In the genomic region with DNA sequence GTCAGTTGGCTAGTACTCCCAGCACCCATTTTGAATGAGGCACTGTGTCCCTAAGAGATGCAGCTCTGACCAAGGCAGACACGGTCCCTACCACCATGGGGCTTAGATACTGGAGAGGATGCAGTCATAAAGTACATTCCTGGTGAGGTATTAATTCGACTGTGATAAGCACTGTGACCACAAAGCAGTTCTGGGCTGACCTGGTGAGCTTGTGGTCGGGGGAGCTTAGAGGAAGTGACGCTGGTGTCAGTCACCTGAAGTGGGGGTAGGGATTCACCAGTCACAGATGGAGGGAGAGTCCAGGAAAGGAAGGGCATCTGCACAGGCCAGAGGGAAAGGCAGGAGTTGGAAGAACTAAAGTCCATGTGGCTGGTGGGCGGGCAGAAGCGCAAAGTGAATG, we compare ENCODE assay signal across 13 cellular contexts. TPM values are rescaled to one million over a fixed set of nuclear protein-coding genes. Genes with fewer than 3 reads are reported as not detected.
DNase-seq lines count a peak whose midpoint lies in the region; TF ChIP-seq lines count a peak whose summit lies in the region.
"Had no signal": no experiment of that assay in that cellular context is flagged by ENCODE, and none has a peak within 500 bp of the region (broad histone marks: within the 10 kb centered on the region; RNA-seq: fewer than 3 reads in every experiment).

No MANE protein-coding gene starts in this region.

- H3K27me3 ChIP-seq in hepatocyte = no peaks in the 10 kb centered on the region

- H3K4me1 Mint-ChIP-seq in HFFc6 (ENCODE audit: low read depth) = peaks cover 21% of the 10 kb centered on the region

- TF ChIP-seq CTCF in HFFc6 (IDR thresholded peaks at IDR 0.05) (no peak), hepatocyte (IDR thresholded peaks at IDR 0.05; ENCODE audit: poor library complexity) (no peak)

- H3K4me2 ChIP-seq in hepatocyte = no peak overlapping the region

- no peaks in the 10 kb centered on the region; the same call in 1 of the 2 replicates for H3K27me3 Mint-ChIP-seq in HFFc6 (ENCODE audit: insufficient read depth)

- no peaks in the 10 kb centered on the region for H3K4me1 ChIP-seq in hepatocyte (ENCODE audit: insufficient read depth)

- 70% methylated on average over 6 of the region's 6 CpGs for WGBS in hepatocyte (ENCODE audit: low lambda C conversion rate, missing lambda C conversion rate)

- peaks cover 57% of the 10 kb centered on the region for H3K79me2 ChIP-seq in hepatocyte

- H3K36me3 ChIP-seq in hepatocyte (replicated peaks; ENCODE audit: insufficient read depth, low read depth) = no peaks in the 10 kb centered on the region
- H3K36me3 ChIP-seq: thoracic aorta had no signal

- H3K9me2 ChIP-seq in hepatocyte (replicated peaks; ENCODE audit: insufficient read depth) = no peaks in the 10 kb centered on the region

- no peaks in the 10 kb centered on the region; the same call in 1 of the 2 replicates for H3K36me3 Mint-ChIP-seq in HFFc6 (ENCODE audit: low read depth)

- H3K27ac Mint-ChIP-seq in HFFc6 = peak overlapping the region; percentile 86

- H4K20me1 ChIP-seq in hepatocyte (ENCODE audit: insufficient read depth, poor library complexity, severe bottlenecking) = no peaks in the 10 kb centered on the region

- H3K4me3 Mint-ChIP-seq in HFFc6 = peak overlapping the region; percentile 31; the same call in 1 of the 2 replicates

- no peak overlapping the region for H3K4me3 ChIP-seq in hepatocyte
- H3K4me3 ChIP-seq: mucosa of descending colon, thoracic aorta had no signal

- H3K9me3 ChIP-seq in hepatocyte (ENCODE audit: low read depth) = no peaks in the 10 kb centered on the region
- H3K9me3 ChIP-seq: mucosa of descending colon, thoracic aorta had no signal

- H3K9me3 Mint-ChIP-seq in HFFc6 = no peaks in the 10 kb centered on the region

- H3K27ac ChIP-seq in hepatocyte = peak overlapping the region; percentile 33
- H3K27ac ChIP-seq: thoracic aorta had no signal

- DNase-seq in ELR (ENCODE audit: low read depth) = peak; percentile 83
- DNase-seq in HFFc6 = peak; percentile 45
- DNase-seq in UCSD-AML1 (lab: John Stamatoyannopoulos, UW; ENCODE audit: unreplicated experiment) = peak; percentile 11
- peak; percentile 30 for DNase-seq in hepatocyte (ENCODE audit: low spot score)
- DNase-seq in activated gamma-delta T cell (lab: John Stamatoyannopoulos, UW) = no peak
- DNase-seq in AG20443 (ENCODE audit: low spot score) = no peak
- DNase-seq in stimulated activated CD4-positive, alpha-beta T cell treated with anti-CD3 and anti-CD28 coated beads, Interleukin-15, amount 100 ng/mL, for 24 hours = no peak
- no peak for DNase-seq in GDM1 (lab: John Stamatoyannopoulos, UW)
- DNase-seq: activated naive CD4-positive, alpha-beta T cell treated with anti-CD3 and anti-CD28 coated beads, Interleukin-2, amount 50 U/mL, for 16 hours; DMS 273 treated with DMSO at 0.1 percent for 48 hours; NCI-H1694 had no signal

- H2AFZ ChIP-seq in hepatocyte = no peak overlapping the region

RNA-seq across cellular contexts. Expression of a gene that starts 15.8 kb away (rescaled TPM):
- total RNA-seq in HFFc6 (2021; fragmentation: NEBNext Ultra II Directional; extraction: Animal tissue kit (Norgen Biotek cat#: 25700)) = under 1 TPM in 3 of 6 experiments, not detected in 3; 0.13 to 0.28 (median 0.17) TPM
- 30.5 and 37.4 TPM in 2 replicates for total RNA-seq in hepatocyte
- polyA plus RNA-seq in hepatocyte = 22.7 and 32.6 TPM in 2 replicates

RNA-seq across cellular contexts. Expression of a gene that starts 57.7 kb away (rescaled TPM):
- total RNA-seq in HFFc6 (2021; fragmentation: NEBNext Ultra II Directional; extraction: Animal tissue kit (Norgen Biotek cat#: 25700)) = 1 to 10 TPM; 5.1 to 9.1 (median 7.1) TPM
- total RNA-seq in hepatocyte = 10.5 and 11.1 TPM in 2 replicates
- polyA plus RNA-seq in hepatocyte = 6.8 and 7.7 TPM in 2 replicates

Comparison
In these comparisons a context has a peak if more than half of its experiments do, and no peak if none do; other contexts are left out.
1. DNase-seq: peak in ELR (single experiment), HFFc6 (single experiment), UCSD-AML1 (single experiment) and hepatocyte (single experiment); none in activated gamma-delta T cell (single experiment), AG20443 (single experiment), stimulated activated CD4-positive, alpha-beta T cell treated with anti-CD3 and anti-CD28 coated beads, Interleukin-15, amount 100 ng/mL, for 24 hours (single experiment) and GDM1 (single experiment).
2. RNA of a gene that starts 15.8 kb away (total RNA-seq): 30.5 to 37.4 TPM in hepatocyte; 0.13 to 0.28 TPM in HFFc6; every median in the first group is over 10 times any median in the second.